Comparison of ENCODE assay signal across 34 cellular contexts in the genomic region with DNA sequence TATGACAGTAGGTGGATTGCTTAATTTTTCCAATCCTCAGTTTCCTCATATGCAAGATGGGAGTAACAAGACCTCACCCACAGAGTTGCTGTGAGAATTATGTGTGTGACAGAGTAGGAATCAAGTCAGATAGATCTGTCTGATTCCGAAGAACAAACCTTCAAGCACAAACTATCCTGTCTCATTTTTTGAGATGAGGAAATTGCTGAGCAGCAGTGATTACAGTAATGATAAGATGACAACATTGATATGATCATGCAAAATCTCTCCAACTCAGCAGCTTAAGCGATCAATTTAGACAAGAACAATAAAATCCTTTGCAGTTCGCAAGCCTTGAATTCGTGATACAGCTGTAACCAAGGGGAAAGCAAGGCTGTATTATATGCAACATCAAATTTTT.
"Had no signal": no experiment of that assay in that cellular context is flagged by ENCODE, and none has a peak within 500 bp of the region (broad histone marks: within the 10 kb centered on the region; RNA-seq: fewer than 3 reads in every experiment).

No MANE protein-coding gene starts in this region.

- DNase-seq: Karpas-422, Kasumi-1, KG1, MG63, MM.1S, MV-4-11, NCI-H1048, NCI-H1092, NCI-H1092 treated with DMSO at 0.1 percent for 48 hours, NCI-H1105, NCI-H1105 treated with DMSO at 0.1 percent for 48 hours, NCI-H1417, NCI-H1417 treated with DMSO at 0.1 percent for 48 hours, NCI-H1436, NCI-H1436 treated with DMSO at 0.1 percent for 48 hours, NCI-H146, NCI-H1694, NCI-H1694 treated with DMSO at 0.1 percent for 48 hours, NCI-H187, NCI-H187 treated with DMSO at 0.1 percent for 48 hours, NCI-H1930, NCI-H2029, NCI-H2029 treated with DMSO at 0.1 percent for 48 hours, NCI-H2081, NCI-H2081 treated with DMSO at 0.1 percent for 48 hours, NCI-H2107, NCI-H2171, NCI-H2171 treated with DMSO at 0.1 percent for 48 hours, NCI-H2227 treated with DMSO at 0.1 percent for 48 hours, NCI-H226, NCI-H345, NCI-H446, NCI-H446 treated with DMSO at 0.1 percent for 48 hours had no signal

- H3K27me3 ChIP-seq: MG63 had no signal

- H3K4me2 ChIP-seq: KMS-11 had no signal

- H3K9ac ChIP-seq: KMS-11 had no signal

- H3K9me3 ChIP-seq: MG63 had no signal

- H3K4me3 ChIP-seq: MG63 had no signal

- H3K36me3 ChIP-seq: MG63 had no signal

- H3K27ac ChIP-seq: KMS-11 had no signal
